In genomic region chr1:24683713-24684162, GRCh38 we compare ENCODE assay signal across 11 cellular contexts. TPM values are rescaled to one million over a fixed set of nuclear protein-coding genes. Genes with fewer than 3 reads are reported as not detected.
DNase-seq lines count a peak whose midpoint lies in the region; ATAC-seq, FAIRE-seq and TF ChIP-seq lines count a peak whose summit lies in the region.
"Had no signal": no experiment of that assay in that cellular context is flagged by ENCODE, and none has a peak within 500 bp of the region (broad histone marks: within the 10 kb centered on the region; RNA-seq: fewer than 3 reads in every experiment).

No MANE protein-coding gene starts in this region.

- no peaks in the 10 kb centered on the region for H3K36me3 ChIP-seq in PC-9 (ENCODE audit: low read depth)
- no peaks in the 10 kb centered on the region for H3K36me3 ChIP-seq in fibroblast of lung (ENCODE audit: control insufficient read depth, insufficient read depth, low read length)
- H3K36me3 ChIP-seq: esophagus squamous epithelium had no signal

- H3K27me3 ChIP-seq in PC-9 (ENCODE audit: insufficient read depth, low read depth) (no peaks in the 10 kb centered on the region), fibroblast of lung (ENCODE audit: control insufficient read depth, insufficient read depth, low read length) (no peaks in the 10 kb centered on the region)
- H3K27me3 ChIP-seq: esophagus squamous epithelium had no signal

- H3K36me3 Mint-ChIP-seq in activated T-helper 2 cell treated with anti-CD3 and anti-CD28 coated beads, Interferon-gamma antibody, Interleukin-2, Interleukin-4, amounts not matched to agents 10 μg/mL and 5 μg/mL and 100 μg/mL, durations not matched to agents 14 hours and 24 hours and 36 hours (ENCODE audit: low read depth) = no peaks in the 10 kb centered on the region

- ATAC-seq in omental fat pad (ENCODE audit: low FRiP score) = peak; percentile 96
- no peak for ATAC-seq in HG03175 (IDR thresholded peaks at IDR 0.05; ENCODE audit: unreplicated experiment)

- no peaks in the 10 kb centered on the region for H3K79me2 ChIP-seq in PC-9 (ENCODE audit: low read depth)
- H3K79me2 ChIP-seq in fibroblast of lung (ENCODE audit: control insufficient read depth, insufficient read depth, low read length) = no peaks in the 10 kb centered on the region

- H3F3A ChIP-seq in PC-9 (ENCODE audit: insufficient read depth, low read depth) = peaks cover 14% of the 10 kb centered on the region

- H3K27ac ChIP-seq in PC-9 (peak overlapping the region; percentile 89), fibroblast of lung (ENCODE audit: insufficient read depth, low read length) (peak overlapping the region; percentile 54)
- H3K27ac ChIP-seq: esophagus squamous epithelium, SK-N-MC had no signal

- H3K9me3 Mint-ChIP-seq in activated T-helper 2 cell treated with anti-CD3 and anti-CD28 coated beads, Interferon-gamma antibody, Interleukin-2, Interleukin-4, amounts not matched to agents 10 μg/mL and 5 μg/mL and 100 μg/mL, durations not matched to agents 14 hours and 24 hours and 36 hours = no peaks in the 10 kb centered on the region
- H3K9me3 Mint-ChIP-seq: activated T-helper 1 cell treated with anti-CD3 and anti-CD28 coated beads, Interleukin-12 subunit alpha, Interleukin-12 subunit beta, Interleukin-2, Interleukin-4 antibody, amounts not matched to agents 30 ng/mL and 10 ng/mL and 1 ng/mL, durations not matched to agents 14 hours and 24 hours and 36 hours had no signal

- intact Hi-C loops in PC-9 (cut with micrococcal nuclease; ENCODE audit: unreplicated experiment) = no loop called here
- intact Hi-C loops in activated T-helper 2 cell treated with anti-CD3 and anti-CD28 coated beads, Interferon-gamma antibody, Interleukin-2, Interleukin-4, amounts not matched to agents 10 μg/mL and 5 μg/mL and 100 μg/mL, durations not matched to agents 14 hours and 24 hours and 36 hours (cut with micrococcal nuclease) = no loop called here

- H3K4me3 ChIP-seq in PC-9 (no peak overlapping the region), fibroblast of lung (replicated peaks in 1 of 4; ENCODE audit: control extremely low read depth in 1 of 4, insufficient read depth in 1 of 4, low read depth in 3 of 4, low read length in 4 of 4) (no peak overlapping the region)
- H3K4me3 ChIP-seq: esophagus squamous epithelium, SK-N-MC had no signal

- no TSS peak for BruUV-seq in PC-9 (replicated peaks; lab: Mats Ljungman, UMichigan)

- H3K4me1 ChIP-seq in PC-9 (replicated peaks; ENCODE audit: insufficient read depth) = peaks cover 21% of the 10 kb centered on the region
- peaks cover 4% of the 10 kb centered on the region for H3K4me1 ChIP-seq in fibroblast of lung (ENCODE audit: control insufficient read depth, extremely low read depth, insufficient read depth, low read length)

- H3K4me3 Mint-ChIP-seq in activated T-helper 2 cell treated with anti-CD3 and anti-CD28 coated beads, Interferon-gamma antibody, Interleukin-2, Interleukin-4, amounts not matched to agents 10 μg/mL and 5 μg/mL and 100 μg/mL, durations not matched to agents 14 hours and 24 hours and 36 hours (ENCODE audit: low read depth) = no peak overlapping the region
- H3K4me3 Mint-ChIP-seq: activated T-helper 1 cell treated with anti-CD3 and anti-CD28 coated beads, Interleukin-12 subunit alpha, Interleukin-12 subunit beta, Interleukin-2, Interleukin-4 antibody, amounts not matched to agents 30 ng/mL and 10 ng/mL and 1 ng/mL, durations not matched to agents 14 hours and 24 hours and 36 hours had no signal

- H3K9ac ChIP-seq in fibroblast of lung (ENCODE audit: insufficient read depth, low read length) = no peak overlapping the region

- H2AFZ ChIP-seq in PC-9 (no peak overlapping the region), fibroblast of lung (ENCODE audit: low read length) (no peak overlapping the region)

- CTCF ChIA-PET in PC-9 (lab: Charles Lee) = interaction anchor here (0.6 to 1.7 kb wide), 13 partner anchors 11 to 842 kb away, joined by 3 to 10 read pairs (median 5); partner anchors contain the start of gene CLIC4

- POLR2A ChIA-PET in PC-9 (lab: Charles Lee; ENCODE audit: unreplicated experiment) = interaction anchor here (0.5 to 1.2 kb wide), 17 partner anchors 10 to 1075 kb away, joined by 3 to 18 read pairs (median 6); partner anchors contain the start of genes CLIC4, RCAN3 and SYF2

- FAIRE-seq in GM12891 (lab: Jason Lieb, UNC) = no peak

- no peak overlapping the region for H3K27ac Mint-ChIP-seq in activated T-helper 2 cell treated with anti-CD3 and anti-CD28 coated beads, Interferon-gamma antibody, Interleukin-2, Interleukin-4, amounts not matched to agents 10 μg/mL and 5 μg/mL and 100 μg/mL, durations not matched to agents 14 hours and 24 hours and 36 hours
- H3K27ac Mint-ChIP-seq: activated T-helper 1 cell treated with anti-CD3 and anti-CD28 coated beads, Interleukin-12 subunit alpha, Interleukin-12 subunit beta, Interleukin-2, Interleukin-4 antibody, amounts not matched to agents 30 ng/mL and 10 ng/mL and 1 ng/mL, durations not matched to agents 14 hours and 24 hours and 36 hours had no signal

- no peaks in the 10 kb centered on the region for H3K9me3 ChIP-seq in PC-9 (ENCODE audit: insufficient read depth, low read depth)
- H3K9me3 ChIP-seq in fibroblast of lung (ENCODE audit: control insufficient read depth, insufficient read depth, low read depth, low read length) = no peaks in the 10 kb centered on the region
- H3K9me3 ChIP-seq: esophagus squamous epithelium had no signal

- H3K4me2 ChIP-seq in PC-9 = peak overlapping the region; percentile 61
- H3K4me2 ChIP-seq in fibroblast of lung (ENCODE audit: extremely low read depth, insufficient read depth, low read length) = peak overlapping the region; percentile 37

- H3K27me3 Mint-ChIP-seq in activated T-helper 2 cell treated with anti-CD3 and anti-CD28 coated beads, Interferon-gamma antibody, Interleukin-2, Interleukin-4, amounts not matched to agents 10 μg/mL and 5 μg/mL and 100 μg/mL, durations not matched to agents 14 hours and 24 hours and 36 hours (ENCODE audit: low read depth) = no peaks in the 10 kb centered on the region

- H3K4me1 Mint-ChIP-seq in activated T-helper 2 cell treated with anti-CD3 and anti-CD28 coated beads, Interferon-gamma antibody, Interleukin-2, Interleukin-4, amounts not matched to agents 10 μg/mL and 5 μg/mL and 100 μg/mL, durations not matched to agents 14 hours and 24 hours and 36 hours (ENCODE audit: low read depth) = no peaks in the 10 kb centered on the region

- H3K9me2 ChIP-seq in PC-9 (ENCODE audit: insufficient read depth) = no peaks in the 10 kb centered on the region

- DNase-seq in Daoy (ENCODE audit: low read depth) (peak; percentile 95), PC-9 (peak; percentile 79 to 96), fibroblast of lung (ENCODE audit: low read depth in 2 of 2) (peak; percentile 94 to 99), omental fat pad (ENCODE audit: low spot score) (no peak), NCI-H2171 treated with DMSO at 0.1 percent for 48 hours (lab: John Stamatoyannopoulos, UW) (no peak), GM12891 (ENCODE audit: insufficient read length, low spot score) (no peak)
- DNase-seq in activated T-helper 2 cell treated with anti-CD3 and anti-CD28 coated beads, Interferon-gamma antibody, Interleukin-2, Interleukin-4, amounts not matched to agents 10 μg/mL and 5 μg/mL and 100 μg/mL, durations not matched to agents 14 hours and 24 hours and 36 hours (ENCODE audit: low spot score) = no peak
- DNase-seq: esophagus squamous epithelium had no signal

- no peaks in the 10 kb centered on the region for H4K20me1 ChIP-seq in PC-9 (ENCODE audit: insufficient read depth)
- no peaks in the 10 kb centered on the region for H4K20me1 ChIP-seq in fibroblast of lung (ENCODE audit: control insufficient read depth, extremely low read depth, insufficient read depth, low read length)

- TF ChIP-seq CTCF in PC-9 (conservative IDR thresholded peaks at IDR 0.05) (no peak), fibroblast of lung (conservative IDR thresholded peaks at IDR 0.05 in 1 of 2, IDR thresholded peaks at IDR 0.05 in 1 of 2; ENCODE audit: low read depth in 1 of 2, low read length in 2 of 2) (no peak), omental fat pad (IDR thresholded peaks at IDR 0.05) (no peak)

- no peak for TF ChIP-seq POLR2A in GM12891 (IDR thresholded peaks at IDR 0.05; ENCODE audit: low read depth, low read length)

TF ChIP-seq in GM12891, 5 proteins besides CTCF, POLR2A, EP300 and RAD21:
- TF ChIP-seq POU2F2 (IDR thresholded peaks at IDR 0.05; ENCODE audit: low read depth, low read length) (no peak), SPI1 (IDR thresholded peaks at IDR 0.05; ENCODE audit: low read depth, low read length) (no peak), TAF1 (IDR thresholded peaks at IDR 0.05; ENCODE audit: low read depth, low read length) (no peak), POLR2AphosphoS5 (IDR thresholded peaks at IDR 0.05; ENCODE audit: low read depth, low read length) (no peak), PAX5 (IDR thresholded peaks at IDR 0.05; ENCODE audit: insufficient read depth, low read length, severe bottlenecking) (no peak)

RNA-seq across cellular contexts. Expression of gene SRRM1, which starts 40.6 kb away (rescaled TPM):
- 32.9 and 41.0 TPM in 2 replicates for total RNA-seq in Daoy (2014; rRNA removed; shearing (Covaris generic))
- 111 and 124 TPM in 2 replicates for total RNA-seq in PC-9 (2021)
- 28.5 and 30.7 TPM in 2 replicates for total RNA-seq in fibroblast of lung
- 55.8 and 88.3 TPM in 2 replicates for polyA plus RNA-seq in fibroblast of lung
- polyA plus RNA-seq in fibroblast of lung (2012) = 54.0 and 57.6 TPM in 2 replicates
- polyA minus RNA-seq in fibroblast of lung (ENCODE audit: low replicate concordance) = 41.2 and 66.6 TPM in 2 replicates
- total RNA-seq in omental fat pad = 100 to 1,000 TPM in 1 of 4 donors, 10 to 100 TPM in 3; 61.6 to 101 (median 89.0) TPM
- 212 and 223 TPM in 2 replicates for total RNA-seq in activated T-helper 2 cell treated with anti-CD3 and anti-CD28 coated beads, Interferon-gamma antibody, Interleukin-2, Interleukin-4, amounts not matched to agents 10 μg/mL and 5 μg/mL and 100 μg/mL, durations not matched to agents 14 hours and 24 hours and 36 hours
- polyA plus RNA-seq in GM12891 (2012; ENCODE audit: low read depth, missing spikeins) = 76.4 TPM

Comparison
In these comparisons a context has a peak if more than half of its experiments do, and no peak if none do; other contexts are left out.
1. DNase-seq: peak in Daoy (single experiment), PC-9 (2 of 2) and fibroblast of lung (2 of 2); none in omental fat pad (single experiment), activated T-helper 2 cell treated with anti-CD3 and anti-CD28 coated beads, Interferon-gamma antibody, Interleukin-2, Interleukin-4, amounts not matched to agents 10 μg/mL and 5 μg/mL and 100 μg/mL, durations not matched to agents 14 hours and 24 hours and 36 hours (single experiment), NCI-H2171 treated with DMSO at 0.1 percent for 48 hours (single experiment) and GM12891 (single experiment).